14 cellular contexts compared by ENCODE assay signal in the genomic region with DNA sequence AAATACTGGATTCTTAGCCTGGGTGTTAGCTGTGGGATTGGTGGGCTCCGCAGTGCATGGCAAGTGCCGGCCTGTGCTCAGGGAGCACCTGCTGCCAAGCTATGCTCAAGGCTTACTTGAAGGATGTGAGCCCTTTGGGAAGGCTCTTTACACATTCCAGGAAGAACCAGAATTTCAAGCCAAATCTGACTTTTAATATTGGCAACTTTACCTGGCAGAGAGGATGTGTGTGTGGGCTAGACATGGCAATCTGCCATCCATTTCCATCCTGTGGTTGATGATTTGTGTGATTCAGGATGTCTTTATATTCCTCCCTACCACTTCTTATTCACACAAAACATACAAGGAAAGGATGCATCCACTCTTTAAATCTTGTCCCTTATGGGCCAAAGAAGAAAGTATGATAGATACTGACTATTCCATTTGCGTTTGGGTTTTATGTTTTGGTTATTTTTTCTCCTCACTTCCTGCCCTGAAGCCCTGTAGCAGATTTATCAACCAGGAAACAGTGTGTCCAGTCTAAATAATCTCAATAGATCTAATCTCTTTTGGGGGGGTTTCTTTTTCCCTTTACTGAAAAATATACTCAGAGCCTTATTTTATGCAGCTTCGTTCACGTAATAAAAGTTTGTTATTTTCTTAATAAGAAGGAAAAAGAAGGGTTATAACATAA.
DNase-seq lines count a peak whose midpoint lies in the region; ATAC-seq and TF ChIP-seq lines count a peak whose summit lies in the region.
"Had no signal": no experiment of that assay in that cellular context is flagged by ENCODE, and none has a peak within 500 bp of the region (broad histone marks: within the 10 kb centered on the region; RNA-seq: fewer than 3 reads in every experiment).

No MANE protein-coding gene starts in this region.

- ATAC-seq in GM18868 (IDR thresholded peaks at IDR 0.05; ENCODE audit: unreplicated experiment), result no peak
- ATAC-seq: natural killer cell treated with Interleukin-12 subunit alpha and Interleukin-12 subunit beta and Interleukin-15 and Interleukin-18, amount 100 ng/mL, for 72 hours had no signal

- H2AFZ ChIP-seq in mammary epithelial cell (ENCODE audit: low read depth, low read length), result no peak overlapping the region

- dilution Hi-C loops in mammary epithelial cell (cut with HindIII; ENCODE audit: low sequenced_read_pairs), result no loop called here

- H3K9ac ChIP-seq in mammary epithelial cell (ENCODE audit: insufficient read depth, low read length), result no peak overlapping the region

- BruUV-seq in mammary epithelial cell (replicated peaks; lab: Mats Ljungman, UMichigan), result no TSS peak

- H3K4me1 ChIP-seq in mammary epithelial cell (ENCODE audit: insufficient read depth, low read length), result peaks cover 17% of the 10 kb centered on the region
- peaks cover 0 to 51% of the 10 kb centered on the region in 2 donors for H3K4me1 ChIP-seq in right atrium auricular region

- H3K79me2 ChIP-seq in mammary epithelial cell (ENCODE audit: insufficient read depth, low read length), result no peaks in the 10 kb centered on the region

- 3% methylated on average over 5 of the region's 5 CpGs for WGBS in mammary epithelial cell (ENCODE audit: low coverage, missing lambda C conversion rate)

- H3K9me3 ChIP-seq in mammary epithelial cell (replicated peaks; ENCODE audit: insufficient read depth, low read length) (no peaks in the 10 kb centered on the region), right atrium auricular region (no peaks in the 10 kb centered on the region)
- H3K9me3 ChIP-seq: thoracic aorta had no signal

- H3K27me3 ChIP-seq in mammary epithelial cell (ENCODE audit: insufficient read depth, low read length) (no peaks in the 10 kb centered on the region), right atrium auricular region (no peaks in the 10 kb centered on the region)

- in situ Hi-C loops in mammary epithelial cell (cut with MboI; ENCODE audit: low sequenced_read_pairs in 2 of 2), result no loop called here

- no peak overlapping the region for H3K4me2 ChIP-seq in mammary epithelial cell (ENCODE audit: insufficient read depth, low read depth, low read length)

- H3K27ac ChIP-seq in mammary epithelial cell (ENCODE audit: insufficient read depth, low read depth, low read length) (no peak overlapping the region), right atrium auricular region (peak overlapping the region; percentile 26 to 63), substantia nigra (ENCODE audit: low read depth, low read length, poor library complexity, severe bottlenecking) (peak overlapping the region; percentile 62)
- H3K27ac ChIP-seq: thoracic aorta had no signal

- intact Hi-C loops in mammary epithelial cell (cut with micrococcal nuclease), result loop anchor here (5.0 kb wide), 1 partner anchor 372 kb away; no protein-coding TSS in a partner anchor

- no peaks in the 10 kb centered on the region for H4K20me1 ChIP-seq in mammary epithelial cell (ENCODE audit: insufficient read depth, low read length)

- H3K36me3 ChIP-seq in mammary epithelial cell (ENCODE audit: insufficient read depth, low read length), result no peaks in the 10 kb centered on the region
- H3K36me3 ChIP-seq in right atrium auricular region, result no peaks in the 10 kb centered on the region
- H3K36me3 ChIP-seq: thoracic aorta had no signal

- TF ChIP-seq CTCF in mammary epithelial cell (conservative IDR thresholded peaks at IDR 0.05 in 1 of 2, IDR thresholded peaks at IDR 0.05 in 1 of 2; ENCODE audit: extremely low read depth in 1 of 2, insufficient read depth in 1 of 2, low read depth in 1 of 2, low read length in 2 of 2) (no peak), right atrium auricular region (IDR thresholded peaks at IDR 0.05) (no peak)

- H3K4me3 ChIP-seq in mammary epithelial cell (replicated peaks in 1 of 3; ENCODE audit: insufficient read depth in 1 of 3, low read depth in 2 of 3, low read length in 3 of 3) (no peak overlapping the region), right atrium auricular region (no peak overlapping the region)
- H3K4me3 ChIP-seq: thoracic aorta had no signal

- DNase-seq in NCI-H2029 treated with DMSO at 0.1 percent for 48 hours (lab: John Stamatoyannopoulos, UW) (peak; percentile 7), mammary epithelial cell (peak; percentile 78), right atrium auricular region (ENCODE audit: low spot score) (no peak), substantia nigra (lab: John Stamatoyannopoulos, UW) (no peak), GOT3 (lab: John Stamatoyannopoulos, UW) (no peak), NCI-H1417 treated with DMSO at 0.1 percent for 48 hours (lab: John Stamatoyannopoulos, UW) (no peak)
- DNase-seq: activated naive CD4-positive, alpha-beta T cell treated with anti-CD3 and anti-CD28 coated beads, Interleukin-2, amount 10 ng/mL, durations not matched to agents 7 days and 5 days; CD4-positive, alpha-beta memory T cell; NCI-H1417; NCI-H774; small intestine had no signal

- CTCF ChIA-PET in mammary epithelial cell (lab: Charles Lee; ENCODE audit: low non-redundant PET), result no interaction called here

Comparison
In these comparisons a context has a peak if more than half of its experiments do, and no peak if none do; other contexts are left out.
1. DNase-seq: peak in NCI-H2029 treated with DMSO at 0.1 percent for 48 hours (single experiment) and mammary epithelial cell (single experiment); none in right atrium auricular region (single experiment), substantia nigra (0 of 49), GOT3 (single experiment) and NCI-H1417 treated with DMSO at 0.1 percent for 48 hours (single experiment).